Comparison of ENCODE assay signal across 10 cellular contexts in the genomic region with DNA sequence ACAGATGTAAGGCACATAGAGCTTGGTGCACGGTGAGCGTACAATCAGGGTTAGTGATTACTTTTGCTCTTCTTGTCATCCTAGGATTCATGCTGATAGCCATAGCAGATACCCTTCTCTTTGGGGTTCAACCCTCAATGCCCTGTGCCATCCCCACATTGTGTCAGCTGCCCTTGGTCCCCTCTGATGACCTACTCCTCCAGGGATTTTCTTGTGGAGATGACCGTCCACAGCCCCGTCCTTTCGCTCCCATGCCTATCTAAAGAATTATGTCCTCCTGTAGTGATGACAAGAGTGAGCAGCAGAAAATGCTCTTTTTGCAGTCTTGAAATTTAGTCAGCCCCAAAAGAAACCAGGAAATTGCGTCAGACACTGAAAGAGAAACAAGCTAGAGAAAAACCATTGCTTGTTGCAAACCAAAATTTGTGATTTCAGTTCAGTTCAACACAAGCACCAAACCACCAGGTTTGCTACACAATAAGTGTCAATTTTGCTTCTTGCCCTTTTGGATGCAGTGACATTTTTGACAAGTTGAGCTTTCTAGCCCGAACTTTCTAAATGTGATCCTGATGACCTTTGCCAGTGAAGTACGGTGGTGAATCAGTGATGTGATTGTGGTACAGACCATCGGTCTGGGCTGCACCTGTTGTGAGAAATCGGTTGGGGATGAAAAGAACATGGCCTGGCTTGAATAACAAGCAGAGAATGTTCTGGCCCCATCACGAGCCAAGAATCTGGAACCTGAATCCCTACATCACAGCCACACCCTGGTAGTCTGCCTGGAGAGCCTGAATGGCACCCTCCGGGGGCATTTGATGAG. TPM values are rescaled to one million over a fixed set of nuclear protein-coding genes. Genes with fewer than 3 reads are reported as not detected.
DNase-seq lines count a peak whose midpoint lies in the region; ATAC-seq and TF ChIP-seq lines count a peak whose summit lies in the region.
"Had no signal": no experiment of that assay in that cellular context is flagged by ENCODE, and none has a peak within 500 bp of the region (broad histone marks: within the 10 kb centered on the region; RNA-seq: fewer than 3 reads in every experiment).

No MANE protein-coding gene starts in this region.

- ATAC-seq in HG03342 (IDR thresholded peaks at IDR 0.05; ENCODE audit: unreplicated experiment) (peak; percentile 33), GM23338 (no peak), aorta (ENCODE audit: low FRiP score) (no peak)

- no peaks in the 10 kb centered on the region for H3K27me3 Mint-ChIP-seq in activated naive CD4-positive, alpha-beta T cell treated with anti-CD3 and anti-CD28 coated beads, Interleukin-2, amount 50 U/mL, for 24 hours
- H3K27me3 Mint-ChIP-seq in GM23338 (ENCODE audit: insufficient read depth, low read depth, poor library complexity), result peaks cover 5% of the 10 kb centered on the region

- H4K20me1 ChIP-seq in GM23338 (replicated peaks; ENCODE audit: insufficient read depth), result no peaks in the 10 kb centered on the region

- no peaks in the 10 kb centered on the region for H3K9me3 Mint-ChIP-seq in activated naive CD4-positive, alpha-beta T cell treated with anti-CD3 and anti-CD28 coated beads, Interleukin-2, amount 50 U/mL, for 24 hours
- no peaks in the 10 kb centered on the region for H3K9me3 Mint-ChIP-seq in GM23338
- H3K9me3 Mint-ChIP-seq: brain had no signal

- intact Hi-C loops in stomach (cut with DNase I; ENCODE audit: low total_unique reads), result no loop called here
- intact Hi-C loops in aorta (cut with DNase I), result no loop called here

- H3K36me3 ChIP-seq in stomach (no peaks in the 10 kb centered on the region), GM23338 (ENCODE audit: insufficient read depth) (no peaks in the 10 kb centered on the region), aorta (ENCODE audit: control insufficient read depth in 1 of 2, insufficient read depth in 2 of 2, low read length in 1 of 2) (no peaks in the 10 kb centered on the region)

- H3K27ac ChIP-seq in stomach (peak overlapping the region in 4 of 5 donors; percentile 7 to 73 (median 34)), GM23338 (ENCODE audit: low read depth) (no peak overlapping the region), aorta (ENCODE audit: low read depth in 1 of 2, low read length in 2 of 2) (no peak overlapping the region)

- peak overlapping the region; percentile 99 for H3K27ac Mint-ChIP-seq in activated naive CD4-positive, alpha-beta T cell treated with anti-CD3 and anti-CD28 coated beads, Interleukin-2, amount 50 U/mL, for 24 hours
- H3K27ac Mint-ChIP-seq in GM23338, result no peak overlapping the region
- H3K27ac Mint-ChIP-seq: brain had no signal

- TF ChIP-seq POLR2A in stomach (IDR thresholded peaks at IDR 0.05) (no peak), erythroblast (IDR thresholded peaks at IDR 0.05; ENCODE audit: low read length) (no peak)

- no peaks in the 10 kb centered on the region for H3K27me3 ChIP-seq in stomach
- no peaks in the 10 kb centered on the region for H3K27me3 ChIP-seq in GM23338 (ENCODE audit: insufficient read depth)
- H3K27me3 ChIP-seq in aorta (ENCODE audit: control insufficient read depth in 1 of 2, insufficient read depth in 2 of 2, low read length in 1 of 2), result no peaks in the 10 kb centered on the region

- peak overlapping the region; percentile 86 for H3K4me3 Mint-ChIP-seq in activated naive CD4-positive, alpha-beta T cell treated with anti-CD3 and anti-CD28 coated beads, Interleukin-2, amount 50 U/mL, for 24 hours
- no peak overlapping the region for H3K4me3 Mint-ChIP-seq in GM23338
- H3K4me3 Mint-ChIP-seq: brain had no signal

- no peaks in the 10 kb centered on the region for H3K9me2 ChIP-seq in GM23338 (ENCODE audit: insufficient read depth)

- no peak overlapping the region for H3K4me2 ChIP-seq in GM23338

- no peak for TF ChIP-seq CTCF in stomach (IDR thresholded peaks at IDR 0.05)
- TF ChIP-seq CTCF in GM23338 (conservative IDR thresholded peaks at IDR 0.05; ENCODE audit: low read depth in 2 of 2), result no peak

- WGBS in stomach, 5 donors, result 82 to 89% (median 85%) methylated on average over 12 of the region's 12 CpGs
- 92 to 93% methylated on average over 12 of the region's 12 CpGs for WGBS in aorta, 2 donors

- peaks cover 80% of the 10 kb centered on the region for H3K4me1 Mint-ChIP-seq in activated naive CD4-positive, alpha-beta T cell treated with anti-CD3 and anti-CD28 coated beads, Interleukin-2, amount 50 U/mL, for 24 hours
- H3K4me1 Mint-ChIP-seq in GM23338, result peaks cover 9% of the 10 kb centered on the region
- H3K4me1 Mint-ChIP-seq: brain had no signal

- H3K9me3 ChIP-seq in stomach, result no peaks in the 10 kb centered on the region
- H3K9me3 ChIP-seq in aorta (ENCODE audit: control insufficient read depth, low read length), result no peaks in the 10 kb centered on the region

- H2AFZ ChIP-seq in GM23338, result no peak overlapping the region

- H3K79me2 ChIP-seq in GM23338 (replicated peaks; ENCODE audit: insufficient read depth), result peaks cover 20% of the 10 kb centered on the region

- H3K4me1 ChIP-seq in stomach (peaks cover 0 to 42% (median 8%) of the 10 kb centered on the region in 4 donors), GM23338 (ENCODE audit: insufficient read depth) (peaks cover 7% of the 10 kb centered on the region), aorta (ENCODE audit: control insufficient read depth in 1 of 2, insufficient read depth in 2 of 2, low read length in 2 of 2) (no peaks in the 10 kb centered on the region)

- H3F3A ChIP-seq in GM23338 (replicated peaks; ENCODE audit: low read depth), result no peaks in the 10 kb centered on the region

- no peak overlapping the region for H3K4me3 ChIP-seq in stomach
- H3K4me3 ChIP-seq in GM23338, result no peak overlapping the region
- no peak overlapping the region for H3K4me3 ChIP-seq in aorta (ENCODE audit: low read length in 2 of 2)

- DNase-seq in activated naive CD4-positive, alpha-beta T cell (lab: John Stamatoyannopoulos, UW), result no peak
- peak; percentile 23 for DNase-seq in amniotic epithelial cell (ENCODE audit: low read depth)
- DNase-seq in stomach, result no peak
- no peak for DNase-seq in GM23338 (ENCODE audit: low spot score)
- no peak for DNase-seq in aorta
- no peak for DNase-seq in erythroblast (lab: John Stamatoyannopoulos, UW)
- DNase-seq: NCI-H1092 had no signal

- TF ChIP-seq EP300 in stomach (IDR thresholded peaks at IDR 0.05), result no peak

- H3K36me3 Mint-ChIP-seq in activated naive CD4-positive, alpha-beta T cell treated with anti-CD3 and anti-CD28 coated beads, Interleukin-2, amount 50 U/mL, for 24 hours, result no peaks in the 10 kb centered on the region
- no peaks in the 10 kb centered on the region; the same call in 2 of the 3 replicates for H3K36me3 Mint-ChIP-seq in GM23338 (ENCODE audit: low read depth)
- H3K36me3 Mint-ChIP-seq: brain had no signal

TF ChIP-seq in GM23338, 12 proteins besides CTCF, POLR2A, EP300 and RAD21:
- no peak for TF ChIP-seq STAT1 (IDR thresholded peaks at IDR 0.05; ENCODE audit: unreplicated experiment)
- no peak for TF ChIP-seq ZNF331 (CRISPR knock-in tag; IDR thresholded peaks at IDR 0.05; ENCODE audit: low read depth)
- TF ChIP-seq NANOG (IDR thresholded peaks at IDR 0.05; ENCODE audit: borderline replicate concordance), result no peak
- no peak for TF ChIP-seq ZNF114 (CRISPR knock-in tag; IDR thresholded peaks at IDR 0.05)
- no peak for TF ChIP-seq CREB1 (CRISPR knock-in tag; IDR thresholded peaks at IDR 0.05; ENCODE audit: low read depth)

RNA-seq across cellular contexts. Expression of gene CMTM7, which starts 41.3 kb away (rescaled TPM):
- total RNA-seq in stomach (10 to 100 TPM in 2 of 5 donors, 1 to 10 TPM in 2, not detected in 1; 3.1 to 54.9 (median 8.7) TPM), aorta (10 to 100 TPM; 11.8 to 17.3 TPM)
- polyA plus RNA-seq in stomach (1 to 10 TPM; 5.7 to 8.7 (median 7.4) TPM), GM23338 (2016; fragmentation: Nextera tagmentation; extraction: Ambion mirVana) (88.3 and 93.6 TPM in 2 replicates), aorta (1 to 10 TPM; 2.0 to 5.0 TPM)
- total RNA-seq in GM23338 (2014; rRNA removed; shearing (Covaris generic)), result 23.6 and 32.2 TPM in 2 replicates

Comparison
In these comparisons a context has a peak if more than half of its experiments do, and no peak if none do; other contexts are left out.
1. H3K27ac ChIP-seq: peak in stomach (4 of 5); none in GM23338 (single experiment) and aorta (0 of 2).